ENCODE assay signal across 17 cellular contexts in genomic region chr1:213260322-213261075, GRCh38.
"Had no signal": no experiment of that assay in that cellular context is flagged by ENCODE, and none has a peak within 500 bp of the region (broad histone marks: within the 10 kb centered on the region; RNA-seq: fewer than 3 reads in every experiment).

No MANE protein-coding gene starts in this region.

- H3K4me3 Mint-ChIP-seq: activated CD8-positive, alpha-beta T cell treated with anti-CD3 and anti-CD28 coated beads for 36 hours; activated naive CD8-positive, alpha-beta T cell treated with anti-CD3 and anti-CD28 coated beads, Interleukin-2, amount 10 ng/mL, durations not matched to agents 7 days and 5 days; activated T-cell treated with anti-CD3 and anti-CD28 coated beads, Interleukin-2, amount 50 U/mL, for 72 hours; nephron; stimulated activated naive CD8-positive, alpha-beta T cell treated with anti-CD3 and anti-CD28 coated beads, Interleukin-15, amount 100 ng/mL, for 72 hours; T-helper 2 cell treated with Interferon-gamma antibody and Interleukin-4, amounts not matched to agents 5 μg/mL and 100 μg/mL, for 36 hours had no signal

- ATAC-seq: activated CD8-positive, alpha-beta T cell treated with anti-CD3 and anti-CD28 coated beads for 36 hours; activated T-cell treated with anti-CD3 and anti-CD28 coated beads, Interleukin-2, amount 50 U/mL, for 72 hours; esophagus mucosa; left ventricle myocardium superior; stimulated activated naive CD8-positive, alpha-beta T cell treated with anti-CD3 and anti-CD28 coated beads, Interleukin-15, amount 100 ng/mL, for 72 hours; upper lobe of right lung had no signal

- DNase-seq: activated CD8-positive, alpha-beta memory T cell treated with anti-CD3 and anti-CD28 coated beads, Interleukin-2, amount 50 U/mL, for 4 hours; activated CD8-positive, alpha-beta T cell treated with anti-CD3 and anti-CD28 coated beads for 36 hours; activated naive CD8-positive, alpha-beta T cell treated with anti-CD3 and anti-CD28 coated beads, Interleukin-2, amount 10 ng/mL, durations not matched to agents 7 days and 5 days; activated T-cell treated with anti-CD3 and anti-CD28 coated beads, Interleukin-2, amount 50 U/mL, for 72 hours; hypothalamus; left ventricle myocardium superior; mesenchymal stem cell; stimulated activated CD4-positive, alpha-beta T cell treated with anti-CD3 and anti-CD28 coated beads, Interleukin-4, amount 100 ng/mL, for 4 hours; stimulated activated naive CD8-positive, alpha-beta T cell treated with anti-CD3 and anti-CD28 coated beads, Interleukin-15, amount 100 ng/mL, for 72 hours; testis; upper lobe of right lung had no signal

- H3K4me1 ChIP-seq: ascending aorta, testis, upper lobe of right lung had no signal

- FAIRE-seq: bronchial epithelial cell, islet of Langerhans had no signal

- H3K27ac Mint-ChIP-seq: activated CD8-positive, alpha-beta T cell treated with anti-CD3 and anti-CD28 coated beads for 36 hours; activated naive CD8-positive, alpha-beta T cell treated with anti-CD3 and anti-CD28 coated beads, Interleukin-2, amount 10 ng/mL, durations not matched to agents 7 days and 5 days; activated T-cell treated with anti-CD3 and anti-CD28 coated beads, Interleukin-2, amount 50 U/mL, for 72 hours; nephron; T-helper 2 cell treated with Interferon-gamma antibody and Interleukin-4, amounts not matched to agents 5 μg/mL and 100 μg/mL, for 36 hours had no signal

- H3K9me3 Mint-ChIP-seq: activated CD8-positive, alpha-beta T cell treated with anti-CD3 and anti-CD28 coated beads for 36 hours; activated naive CD8-positive, alpha-beta T cell treated with anti-CD3 and anti-CD28 coated beads, Interleukin-2, amount 10 ng/mL, durations not matched to agents 7 days and 5 days; activated T-cell treated with anti-CD3 and anti-CD28 coated beads, Interleukin-2, amount 50 U/mL, for 72 hours; nephron; stimulated activated naive CD8-positive, alpha-beta T cell treated with anti-CD3 and anti-CD28 coated beads, Interleukin-15, amount 100 ng/mL, for 72 hours; T-helper 2 cell treated with Interferon-gamma antibody and Interleukin-4, amounts not matched to agents 5 μg/mL and 100 μg/mL, for 36 hours had no signal

- H3K27me3 Mint-ChIP-seq: activated CD8-positive, alpha-beta T cell treated with anti-CD3 and anti-CD28 coated beads for 36 hours; activated naive CD8-positive, alpha-beta T cell treated with anti-CD3 and anti-CD28 coated beads, Interleukin-2, amount 10 ng/mL, durations not matched to agents 7 days and 5 days; stimulated activated naive CD8-positive, alpha-beta T cell treated with anti-CD3 and anti-CD28 coated beads, Interleukin-15, amount 100 ng/mL, for 72 hours had no signal

- H3K4me1 Mint-ChIP-seq: activated naive CD8-positive, alpha-beta T cell treated with anti-CD3 and anti-CD28 coated beads, Interleukin-2, amount 10 ng/mL, durations not matched to agents 7 days and 5 days; nephron; stimulated activated naive CD8-positive, alpha-beta T cell treated with anti-CD3 and anti-CD28 coated beads, Interleukin-15, amount 100 ng/mL, for 72 hours had no signal

- H3K36me3 ChIP-seq: upper lobe of right lung had no signal

- H3K27me3 ChIP-seq: ascending aorta, testis, upper lobe of right lung had no signal

- H3K9me3 ChIP-seq: ascending aorta, testis, upper lobe of right lung had no signal

- H3K4me3 ChIP-seq: ascending aorta, testis, upper lobe of right lung had no signal

- H3K27ac ChIP-seq: ascending aorta, testis, upper lobe of right lung had no signal
